In genomic region chr1:29081201-29081600, GRCh38 we compare ENCODE assay signal across 15 cellular contexts. TPM values are rescaled to one million over a fixed set of nuclear protein-coding genes. Genes with fewer than 3 reads are reported as not detected.
DNase-seq lines count a peak whose midpoint lies in the region; ATAC-seq and TF ChIP-seq lines count a peak whose summit lies in the region.
"Had no signal": no experiment of that assay in that cellular context is flagged by ENCODE, and none has a peak within 500 bp of the region (broad histone marks: within the 10 kb centered on the region; RNA-seq: fewer than 3 reads in every experiment).

No MANE protein-coding gene starts in this region.

- H3K27me3 ChIP-seq in muscle layer of colon (ENCODE audit: control insufficient read depth in 1 of 2, insufficient read depth in 2 of 2, low read length in 2 of 2) (no peaks in the 10 kb centered on the region), suprapubic skin (no peaks in the 10 kb centered on the region)
- H3K27me3 ChIP-seq: BLaER1 treated with 17β-estradiol and CSF1 and Interleukin-3, amounts not matched to agents 10 nM and 100 nM had no signal

- H3K36me3 ChIP-seq in HEK293 (ENCODE audit: control insufficient read depth in 2 of 2, insufficient read depth in 1 of 2, low read length in 2 of 2) (no peaks in the 10 kb centered on the region; a peak in 1 of 3 replicates), muscle layer of colon (ENCODE audit: insufficient read depth, low read length) (no peaks in the 10 kb centered on the region), suprapubic skin (no peaks in the 10 kb centered on the region)

- ATAC-seq in stimulated activated naive CD8-positive, alpha-beta T cell treated with anti-CD3 and anti-CD28 coated beads, Interleukin-15, amount 100 ng/mL, for 72 hours = no peak
- ATAC-seq in left lobe of liver = no peak

- no peak overlapping the region for H3K4me3 Mint-ChIP-seq in activated T-cell treated with anti-CD3 and anti-CD28 coated beads, Interleukin-2, amount 50 U/mL, for 24 hours
- H3K4me3 Mint-ChIP-seq in stimulated activated naive CD8-positive, alpha-beta T cell treated with anti-CD3 and anti-CD28 coated beads, Interleukin-15, amount 100 ng/mL, for 72 hours = no peak overlapping the region
- H3K4me3 Mint-ChIP-seq: CD4-positive, CD25-positive, alpha-beta regulatory T cell had no signal

- H3K27ac Mint-ChIP-seq in activated T-cell treated with anti-CD3 and anti-CD28 coated beads, Interleukin-2, amount 50 U/mL, for 24 hours = peak overlapping the region; percentile 64
- peak overlapping the region; percentile 89 to 94 for H3K27ac Mint-ChIP-seq in stimulated activated naive CD8-positive, alpha-beta T cell treated with anti-CD3 and anti-CD28 coated beads, Interleukin-15, amount 100 ng/mL, for 72 hours

- H3K4me1 ChIP-seq in HEK293 (ENCODE audit: control insufficient read depth, insufficient read depth, low read length) (peaks cover 15% of the 10 kb centered on the region), muscle layer of colon (ENCODE audit: insufficient read depth, low read length) (peaks cover 29% of the 10 kb centered on the region), suprapubic skin (no peaks in the 10 kb centered on the region)
- H3K4me1 ChIP-seq: BLaER1 treated with 17β-estradiol and CSF1 and Interleukin-3, amounts not matched to agents 10 nM and 100 nM had no signal

- no peak overlapping the region for H3K9ac ChIP-seq in muscle layer of colon (ENCODE audit: low read length)
- H3K9ac ChIP-seq: BLaER1 treated with 17β-estradiol and CSF1 and Interleukin-3, amounts not matched to agents 10 nM and 100 nM; GM23248 had no signal

- POLR2A ChIA-PET in HEK293 (lab: Yijun Ruan, JAX) = no interaction called here

- TF ChIP-seq EP300 in suprapubic skin (IDR thresholded peaks at IDR 0.05) = no peak

- no peak for TF ChIP-seq POLR2A in suprapubic skin (IDR thresholded peaks at IDR 0.05)

- no peaks in the 10 kb centered on the region for H3K27me3 Mint-ChIP-seq in activated T-cell treated with anti-CD3 and anti-CD28 coated beads, Interleukin-2, amount 50 U/mL, for 24 hours
- H3K27me3 Mint-ChIP-seq in stimulated activated naive CD8-positive, alpha-beta T cell treated with anti-CD3 and anti-CD28 coated beads, Interleukin-15, amount 100 ng/mL, for 72 hours = no peaks in the 10 kb centered on the region
- H3K27me3 Mint-ChIP-seq: CD4-positive, CD25-positive, alpha-beta regulatory T cell had no signal

- DNase-seq in activated T-cell treated with anti-CD3 and anti-CD28 coated beads, Interleukin-2, amount 50 U/mL, for 24 hours = no peak
- no peak for DNase-seq in activated T-cell treated with anti-CD3 and anti-CD28 coated beads, Interleukin-2, amount 50 U/mL, for 48 hours
- DNase-seq in stimulated activated naive CD8-positive, alpha-beta T cell treated with anti-CD3 and anti-CD28 coated beads, Interleukin-15, amount 100 ng/mL, for 72 hours = no peak
- DNase-seq in iPS-NIHi7 (ENCODE audit: extremely low spot score) (no peak), suprapubic skin (ENCODE audit: low spot score in 2 of 2) (no peak), left lobe of liver (ENCODE audit: low spot score) (no peak)
- DNase-seq: 8988T; CD4-positive, CD25-positive, alpha-beta regulatory T cell; DMS53; GF-D8; GM23248; H7 had no signal

- no peaks in the 10 kb centered on the region for H3K9me3 Mint-ChIP-seq in activated T-cell treated with anti-CD3 and anti-CD28 coated beads, Interleukin-2, amount 50 U/mL, for 24 hours
- H3K9me3 Mint-ChIP-seq in stimulated activated naive CD8-positive, alpha-beta T cell treated with anti-CD3 and anti-CD28 coated beads, Interleukin-15, amount 100 ng/mL, for 72 hours = no peaks in the 10 kb centered on the region
- H3K9me3 Mint-ChIP-seq: CD4-positive, CD25-positive, alpha-beta regulatory T cell had no signal

- TF ChIP-seq CTCF in HEK293 (tag by site-specific recombination; IDR thresholded peaks at IDR 0.05) (no peak), suprapubic skin (IDR thresholded peaks at IDR 0.05) (no peak)

- H3K9me3 ChIP-seq in HEK293 (ENCODE audit: control insufficient read depth, insufficient read depth, low read depth, low read length) = no peaks in the 10 kb centered on the region
- no peaks in the 10 kb centered on the region for H3K9me3 ChIP-seq in muscle layer of colon (ENCODE audit: low read length)
- H3K9me3 ChIP-seq in suprapubic skin = no peaks in the 10 kb centered on the region
- H3K9me3 ChIP-seq: BLaER1 treated with 17β-estradiol and CSF1 and Interleukin-3, amounts not matched to agents 10 nM and 100 nM had no signal

- CTCF ChIA-PET in HEK293 (lab: Yijun Ruan, JAX) = interaction anchor here (0.6 kb wide), 1 partner anchor 77 kb away, joined by 3 read pairs; no protein-coding TSS in a partner anchor

- H3K4me1 Mint-ChIP-seq in activated T-cell treated with anti-CD3 and anti-CD28 coated beads, Interleukin-2, amount 50 U/mL, for 24 hours (ENCODE audit: low read depth) = peaks cover 24% of the 10 kb centered on the region
- peaks cover 15% of the 10 kb centered on the region for H3K4me1 Mint-ChIP-seq in stimulated activated naive CD8-positive, alpha-beta T cell treated with anti-CD3 and anti-CD28 coated beads, Interleukin-15, amount 100 ng/mL, for 72 hours

- WGBS in suprapubic skin = 92% methylated on average over 3 of the region's 3 CpGs

- peaks cover 62% of the 10 kb centered on the region for H3K36me3 Mint-ChIP-seq in activated T-cell treated with anti-CD3 and anti-CD28 coated beads, Interleukin-2, amount 50 U/mL, for 24 hours (ENCODE audit: low read depth)

- H3K27ac ChIP-seq in HEK293 (ENCODE audit: extremely low read depth, low read depth, low read length) = no peak overlapping the region
- H3K27ac ChIP-seq in muscle layer of colon (ENCODE audit: low read depth, low read length) = peak overlapping the region; percentile 32
- no peak overlapping the region for H3K27ac ChIP-seq in suprapubic skin
- H3K27ac ChIP-seq: BLaER1 treated with 17β-estradiol and CSF1 and Interleukin-3, amounts not matched to agents 10 nM and 100 nM; GM23248 had no signal

- H3K4me3 ChIP-seq in HEK293 (ENCODE audit: low read depth, low read length) (no peak overlapping the region), muscle layer of colon (ENCODE audit: low read depth in 1 of 2, low read length in 2 of 2) (no peak overlapping the region), suprapubic skin (no peak overlapping the region)
- H3K4me3 ChIP-seq: BLaER1 treated with 17β-estradiol and CSF1 and Interleukin-3, amounts not matched to agents 10 nM and 100 nM; GM23248 had no signal

TF ChIP-seq in HEK293, 187 proteins besides CTCF, POLR2A, EP300 and RAD21:
- TF ChIP-seq PRDM6 (tag by site-specific recombination; IDR thresholded peaks at IDR 0.05) (peak; percentile 33; the same call in 1 of the 2 replicates), ZFHX2 (tag by site-specific recombination; conservative IDR thresholded peaks at IDR 0.05) (peak; percentile 80), EGR2 (tag by site-specific recombination; IDR thresholded peaks at IDR 0.05; ENCODE audit: low read depth) (peak; percentile 81), ZNF513 (tag by site-specific recombination; IDR thresholded peaks at IDR 0.05) (no peak)

RNA-seq across cellular contexts. Expression of gene TMEM200B, which starts 42.5 kb away (rescaled TPM):
- 1 to 10 TPM; 2.5 to 5.7 (median 3.8) TPM for total RNA-seq in suprapubic skin
- 2.0 TPM for total RNA-seq in left lobe of liver
- total RNA-seq: CD4-positive, CD25-positive, alpha-beta regulatory T cell had no signal
